In genomic region chr1:177354247-177354646, GRCh38 we compare ENCODE assay signal across 25 cellular contexts.
"Had no signal": no experiment of that assay in that cellular context is flagged by ENCODE, and none has a peak within 500 bp of the region (broad histone marks: within the 10 kb centered on the region; RNA-seq: fewer than 3 reads in every experiment).

No MANE protein-coding gene starts in this region.

- H3K4me3 ChIP-seq: breast epithelium had no signal

- H3K27ac Mint-ChIP-seq: activated CD8-positive, alpha-beta T cell treated with anti-CD3 and anti-CD28 coated beads, Interleukin-2, amount 10 ng/mL, durations not matched to agents 7 days and 5 days; activated naive CD4-positive, alpha-beta T cell treated with anti-CD3 and anti-CD28 coated beads, Interleukin-2, amount 50 U/mL, for 24 hours; activated T-cell treated with anti-CD3 and anti-CD28 coated beads, Interleukin-2, amount 50 U/mL, for 24 hours; activated T-helper 1 cell treated with anti-CD3 and anti-CD28 coated beads, Interleukin-12 subunit alpha, Interleukin-12 subunit beta, Interleukin-2, Interleukin-4 antibody, amounts not matched to agents 30 ng/mL and 10 ng/mL and 1 ng/mL, durations not matched to agents 14 hours and 24 hours and 36 hours; T-helper 1 cell treated with Interleukin-12 subunit alpha and Interleukin-12 subunit beta and Interleukin-4 antibody, amounts not matched to agents 30 μg/mL and 1 μg/mL, for 36 hours; WTC11 had no signal

- H3K27me3 Mint-ChIP-seq: activated T-cell treated with anti-CD3 and anti-CD28 coated beads, Interleukin-2, amount 50 U/mL, for 24 hours had no signal

- H3K36me3 Mint-ChIP-seq: activated naive CD4-positive, alpha-beta T cell treated with anti-CD3 and anti-CD28 coated beads, Interleukin-2, amount 50 U/mL, for 24 hours; WTC11 had no signal

- H3K27ac ChIP-seq: breast epithelium had no signal

- H3K9me3 Mint-ChIP-seq: activated naive CD4-positive, alpha-beta T cell treated with anti-CD3 and anti-CD28 coated beads, Interleukin-2, amount 50 U/mL, for 24 hours; activated T-helper 1 cell treated with anti-CD3 and anti-CD28 coated beads, Interleukin-12 subunit alpha, Interleukin-12 subunit beta, Interleukin-2, Interleukin-4 antibody, amounts not matched to agents 30 ng/mL and 10 ng/mL and 1 ng/mL, durations not matched to agents 14 hours and 24 hours and 36 hours; T-helper 1 cell treated with Interleukin-12 subunit alpha and Interleukin-12 subunit beta and Interleukin-4 antibody, amounts not matched to agents 30 μg/mL and 1 μg/mL, for 36 hours; WTC11 had no signal

- H3K4me3 Mint-ChIP-seq: activated CD8-positive, alpha-beta T cell treated with anti-CD3 and anti-CD28 coated beads, Interleukin-2, amount 10 ng/mL, durations not matched to agents 7 days and 5 days; activated naive CD4-positive, alpha-beta T cell treated with anti-CD3 and anti-CD28 coated beads, Interleukin-2, amount 50 U/mL, for 24 hours; activated T-cell treated with anti-CD3 and anti-CD28 coated beads, Interleukin-2, amount 50 U/mL, for 24 hours; activated T-helper 1 cell treated with anti-CD3 and anti-CD28 coated beads, Interleukin-12 subunit alpha, Interleukin-12 subunit beta, Interleukin-2, Interleukin-4 antibody, amounts not matched to agents 30 ng/mL and 10 ng/mL and 1 ng/mL, durations not matched to agents 14 hours and 24 hours and 36 hours; T-helper 1 cell treated with Interleukin-12 subunit alpha and Interleukin-12 subunit beta and Interleukin-4 antibody, amounts not matched to agents 30 μg/mL and 1 μg/mL, for 36 hours; WTC11 had no signal

- H3K9me3 ChIP-seq: breast epithelium had no signal

- ATAC-seq: activated CD8-positive, alpha-beta T cell treated with anti-CD3 and anti-CD28 coated beads, Interleukin-2, amount 10 ng/mL, durations not matched to agents 7 days and 5 days had no signal

- DNase-seq: activated CD4-positive, alpha-beta T cell treated with anti-CD3 and anti-CD28 coated beads for 48 hours; activated CD4-positive, alpha-beta T cell treated with anti-CD3 and anti-CD28 coated beads, Interleukin-2, amount 50 U/mL, for 4 hours; activated CD4-positive, CD25-positive, alpha-beta regulatory T cell treated with anti-CD3 and anti-CD28 coated beads, Interleukin-2, amount 50 U/mL, for 72 hours; activated CD8-positive, alpha-beta T cell treated with anti-CD3 and anti-CD28 coated beads, Interleukin-2, amount 10 ng/mL, durations not matched to agents 7 days and 5 days; activated effector memory CD4-positive, alpha-beta T cell treated with Interleukin-2 at 50 U/mL for 16 hours; activated naive CD4-positive, alpha-beta T cell; activated T-cell treated with anti-CD3 and anti-CD28 coated beads, Interleukin-2, amount 50 U/mL, for 24 hours; aorta; central memory CD4-positive, alpha-beta T cell; Kasumi-1; KBM-7; NCI-H1048; NCI-H146; NCI-H187 treated with DMSO at 0.1 percent for 48 hours; NCI-H2081 treated with DMSO at 0.1 percent for 48 hours; NCI-H2171; NCI-H2227 treated with DMSO at 0.1 percent for 48 hours; NCI-H446 treated with DMSO at 0.1 percent for 48 hours; NCI-H526 treated with DMSO at 0.1 percent for 48 hours; SHP77 had no signal

- H3K4me1 Mint-ChIP-seq: activated naive CD4-positive, alpha-beta T cell treated with anti-CD3 and anti-CD28 coated beads, Interleukin-2, amount 50 U/mL, for 24 hours had no signal

- H3K4me1 ChIP-seq: breast epithelium had no signal

- H3K36me3 ChIP-seq: breast epithelium had no signal

- H3K27me3 ChIP-seq: breast epithelium had no signal
